ENCODE assay signal across 1 cellular context in genomic region chr9:112762726-112763518, GRCh38.
TF ChIP-seq lines count a peak whose summit lies in the region.

No MANE protein-coding gene starts in this region.

TF ChIP-seq in H1, 55 proteins besides CTCF, POLR2A, EP300 and RAD21:
- no peak for TF ChIP-seq EGR1 (IDR thresholded peaks at IDR 0.05; ENCODE audit: borderline replicate concordance, low read depth, low read length)
- TF ChIP-seq GTF2F1 (IDR thresholded peaks at IDR 0.05; ENCODE audit: borderline replicate concordance, low read depth, low read length) = no peak
- TF ChIP-seq NRF1 (IDR thresholded peaks at IDR 0.05; ENCODE audit: low read depth, low read length) = no peak
- no peak for TF ChIP-seq SP4 (IDR thresholded peaks at IDR 0.05; ENCODE audit: low read length)
- TF ChIP-seq SP1 (IDR thresholded peaks at IDR 0.05; ENCODE audit: low read depth, low read length) = no peak
- TF ChIP-seq CHD1 (IDR thresholded peaks at IDR 0.05; ENCODE audit: low read depth, low read length) = no peak
- TF ChIP-seq BCL11A (IDR thresholded peaks at IDR 0.05; ENCODE audit: low read depth in 2 of 2, low read length in 2 of 2) = no peak
- TF ChIP-seq HDAC2 (IDR thresholded peaks at IDR 0.05; ENCODE audit: borderline replicate concordance in 1 of 2, low read depth in 2 of 2, low read length in 2 of 2) = no peak
- TF ChIP-seq JUN (IDR thresholded peaks at IDR 0.05; ENCODE audit: low read depth, low read length) = no peak
- TF ChIP-seq SIX5 (IDR thresholded peaks at IDR 0.05; ENCODE audit: low read depth, low read length) = no peak
- TF ChIP-seq BACH1 (IDR thresholded peaks at IDR 0.05; ENCODE audit: low read length) = no peak
- TF ChIP-seq SP2 (IDR thresholded peaks at IDR 0.05; ENCODE audit: low read length) = no peak
- TF ChIP-seq HDAC6 (IDR thresholded peaks at IDR 0.05; ENCODE audit: low read depth, low read length) = no peak
- no peak for TF ChIP-seq CEBPB (IDR thresholded peaks at IDR 0.05; ENCODE audit: low read depth, low read length)
TF ChIP-seq in H1: peak in this region for 0.
